ENCODE assay signal across 1 cellular context in genomic region chr5:1322036-1322903, GRCh38.
TF ChIP-seq lines count a peak whose summit lies in the region.

No MANE protein-coding gene starts in this region.

TF ChIP-seq in GM12878, 131 proteins besides CTCF, POLR2A, EP300 and RAD21:
- TF ChIP-seq NR2F1 (conservative IDR thresholded peaks at IDR 0.05) = no peak
- no peak for TF ChIP-seq MEF2A (IDR thresholded peaks at IDR 0.05; ENCODE audit: insufficient read depth, low read depth, low read length)
- no peak for TF ChIP-seq MTA2 (IDR thresholded peaks at IDR 0.05; ENCODE audit: low read depth)
- no peak for TF ChIP-seq NBN (IDR thresholded peaks at IDR 0.05)
- TF ChIP-seq ZNF24 (IDR thresholded peaks at IDR 0.05) = no peak
- no peak for TF ChIP-seq ETV6 (conservative IDR thresholded peaks at IDR 0.05 in 1 of 2, IDR thresholded peaks at IDR 0.05 in 1 of 2; ENCODE audit: borderline replicate concordance in 1 of 2, low read depth in 1 of 2)
- TF ChIP-seq, protein P1, sequence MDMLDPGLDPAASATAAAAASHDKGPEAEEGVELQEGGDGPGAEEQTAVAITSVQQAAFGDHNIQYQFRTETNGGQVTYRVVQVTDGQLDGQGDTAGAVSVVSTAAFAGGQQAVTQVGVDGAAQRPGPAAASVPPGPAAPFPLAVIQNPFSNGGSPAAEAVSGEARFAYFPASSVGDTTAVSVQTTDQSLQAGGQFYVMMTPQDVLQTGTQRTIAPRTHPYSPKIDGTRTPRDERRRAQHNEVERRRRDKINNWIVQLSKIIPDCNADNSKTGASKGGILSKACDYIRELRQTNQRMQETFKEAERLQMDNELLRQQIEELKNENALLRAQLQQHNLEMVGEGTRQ (IDR thresholded peaks at IDR 0.05; ENCODE audit: borderline replicate concordance, low read depth, low read length) = no peak
- no peak for TF ChIP-seq CHD4 (IDR thresholded peaks at IDR 0.05)
- no peak for TF ChIP-seq NFYA (IDR thresholded peaks at IDR 0.05; ENCODE audit: borderline replicate concordance, low read depth, low read length)
- no peak for TF ChIP-seq POLR2AphosphoS2 (IDR thresholded peaks at IDR 0.05; ENCODE audit: low read depth, low read length)
- TF ChIP-seq POLR2AphosphoS5 (IDR thresholded peaks at IDR 0.05; ENCODE audit: low read length) = no peak
- TF ChIP-seq CREB1 (IDR thresholded peaks at IDR 0.05; ENCODE audit: low read depth) = no peak
